Comparison of ENCODE assay signal across 25 cellular contexts in the genomic region with DNA sequence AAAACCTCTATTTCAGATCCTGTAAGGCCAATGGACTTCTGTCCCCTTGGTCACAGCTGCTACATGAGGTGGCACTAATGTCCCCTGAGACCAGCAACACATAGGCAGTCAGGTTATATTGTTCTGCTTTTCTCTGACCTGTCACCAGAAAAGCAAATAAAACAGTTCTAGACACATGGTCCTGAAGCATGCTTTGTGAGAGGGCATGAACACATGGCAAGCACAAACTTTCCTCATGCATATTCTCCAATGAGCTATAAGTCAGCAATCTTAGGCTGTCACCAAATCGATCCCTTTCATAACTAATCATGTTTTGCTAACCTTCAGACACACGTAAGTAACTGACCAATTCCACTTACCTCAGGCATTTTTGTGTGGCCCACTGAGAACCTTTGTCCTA.
"Had no signal": no experiment of that assay in that cellular context is flagged by ENCODE, and none has a peak within 500 bp of the region (broad histone marks: within the 10 kb centered on the region; RNA-seq: fewer than 3 reads in every experiment).

No MANE protein-coding gene starts in this region.

- H3K4me3 Mint-ChIP-seq: memory B cell; natural killer cell; stimulated activated effector memory CD8-positive, alpha-beta T cell treated with anti-CD3 and anti-CD28 coated beads, Interleukin-12 subunit alpha, Interleukin-12 subunit beta, amount 100 ng/mL, for 72 hours; stimulated activated naive CD8-positive, alpha-beta T cell treated with anti-CD3 and anti-CD28 coated beads, Interleukin-15, Interleukin-2, amounts not matched to agents 100 ng/mL and 50 ng/mL, for 24 hours had no signal

- H3K27ac ChIP-seq: coronary artery, esophagus muscularis mucosa, foreskin keratinocyte, gastroesophageal sphincter, heart left ventricle, hepatocyte, ovary, sigmoid colon, thoracic aorta, transverse colon, vagina had no signal

- H3K36me3 ChIP-seq: esophagus muscularis mucosa, gastroesophageal sphincter, heart left ventricle, ovary, sigmoid colon, thoracic aorta, transverse colon, vagina had no signal

- DNase-seq: dermis blood vessel endothelial cell; effector memory CD4-positive, alpha-beta T cell; foreskin keratinocyte; heart left ventricle; kidney; natural killer cell; occipital lobe; ovary; sigmoid colon; stimulated activated CD4-positive, alpha-beta T cell treated with anti-CD3 and anti-CD28 coated beads, Interleukin-2, amount 100 ng/mL, for 24 hours; stimulated activated CD4-positive, alpha-beta T cell treated with anti-CD3 and anti-CD28 coated beads, Interleukin-4, amount 100 ng/mL, for 24 hours; transverse colon had no signal

- H3K4me1 Mint-ChIP-seq: natural killer cell; stimulated activated effector memory CD8-positive, alpha-beta T cell treated with anti-CD3 and anti-CD28 coated beads, Interleukin-12 subunit alpha, Interleukin-12 subunit beta, amount 100 ng/mL, for 72 hours had no signal

- H3K9me3 ChIP-seq: gastroesophageal sphincter, ovary, thoracic aorta, transverse colon, vagina had no signal

- H3K4me2 ChIP-seq: hepatocyte had no signal

- H3K36me3 Mint-ChIP-seq: memory B cell; natural killer cell; stimulated activated effector memory CD8-positive, alpha-beta T cell treated with anti-CD3 and anti-CD28 coated beads, Interleukin-12 subunit alpha, Interleukin-12 subunit beta, amount 100 ng/mL, for 72 hours had no signal

- FAIRE-seq: endothelial cell of umbilical vein, kidney had no signal

- H3K27ac Mint-ChIP-seq: memory B cell; natural killer cell; progenitor cell of endocrine pancreas; stimulated activated effector memory CD8-positive, alpha-beta T cell treated with anti-CD3 and anti-CD28 coated beads, Interleukin-12 subunit alpha, Interleukin-12 subunit beta, amount 100 ng/mL, for 72 hours; stimulated activated naive CD8-positive, alpha-beta T cell treated with anti-CD3 and anti-CD28 coated beads, Interleukin-15, Interleukin-2, amounts not matched to agents 100 ng/mL and 50 ng/mL, for 24 hours had no signal

- H3K4me1 ChIP-seq: gastroesophageal sphincter, transverse colon, vagina had no signal

- ATAC-seq: foreskin keratinocyte; gastroesophageal sphincter; heart left ventricle; left lobe of liver; natural killer cell; stimulated activated effector memory CD8-positive, alpha-beta T cell treated with anti-CD3 and anti-CD28 coated beads, Interleukin-12 subunit alpha, Interleukin-12 subunit beta, amount 100 ng/mL, for 72 hours had no signal

- H2AFZ ChIP-seq: hepatocyte had no signal

- H3K4me3 ChIP-seq: coronary artery, esophagus muscularis mucosa, gastroesophageal sphincter, heart left ventricle, hepatocyte, lung, ovary, sigmoid colon, thoracic aorta, transverse colon, vagina had no signal

- H3K27me3 ChIP-seq: esophagus muscularis mucosa, foreskin keratinocyte, gastroesophageal sphincter, heart left ventricle, hepatocyte, ovary, sigmoid colon, transverse colon, vagina had no signal

- H3K27me3 Mint-ChIP-seq: memory B cell had no signal

- H3K79me2 ChIP-seq: hepatocyte had no signal
